10 cellular contexts compared by ENCODE assay signal in the genomic region with DNA sequence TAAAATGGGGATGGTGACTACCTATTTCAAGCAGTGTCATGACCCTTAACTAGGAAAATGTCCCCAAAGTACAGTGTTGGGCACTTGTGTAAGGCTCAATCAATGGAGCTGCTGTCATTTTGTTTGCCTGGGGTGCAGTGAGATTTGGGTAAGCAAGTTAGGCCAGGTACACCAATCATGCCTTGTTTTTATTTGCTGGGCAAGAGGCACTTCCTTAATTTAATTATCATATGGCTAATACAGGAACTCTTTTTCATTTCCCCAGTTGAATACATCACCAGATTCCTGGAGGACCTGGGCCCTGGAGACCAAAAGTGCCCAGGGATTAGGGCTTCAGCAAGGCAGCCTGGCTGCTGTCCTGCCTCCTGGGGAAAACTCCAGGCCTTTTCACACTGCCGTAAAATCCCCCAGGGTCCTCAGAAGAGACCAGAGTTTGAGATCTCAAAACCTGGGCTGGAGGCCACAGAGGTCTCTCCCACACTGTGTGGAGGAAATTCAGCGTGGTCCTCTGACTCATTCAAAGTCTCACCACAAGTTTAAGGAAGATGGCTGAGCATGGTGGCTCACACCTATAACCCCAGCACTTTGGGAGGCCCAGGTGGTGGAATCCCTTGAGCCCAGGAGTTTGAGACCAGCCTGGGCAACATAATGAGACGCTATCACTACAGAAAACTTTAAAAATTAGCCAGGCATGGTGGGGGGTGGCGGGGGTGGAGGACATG. TPM values are rescaled to one million over a fixed set of nuclear protein-coding genes. Genes with fewer than 3 reads are reported as not detected.
DNase-seq lines count a peak whose midpoint lies in the region; ATAC-seq and TF ChIP-seq lines count a peak whose summit lies in the region.
"Had no signal": no experiment of that assay in that cellular context is flagged by ENCODE, and none has a peak within 500 bp of the region (broad histone marks: within the 10 kb centered on the region; RNA-seq: fewer than 3 reads in every experiment).

No MANE protein-coding gene starts in this region.

- DNase-seq in activated CD8-positive, alpha-beta memory T cell treated with anti-CD3 and anti-CD28 coated beads, Interleukin-2, amount 50 U/mL, for 4 hours = peak; percentile 42
- no peak for DNase-seq in spleen
- no peak for DNase-seq in NCI-H510A (lab: John Stamatoyannopoulos, UW)
- no peak for DNase-seq in sciatic nerve (ENCODE audit: low spot score)
- DNase-seq in body of pancreas = no peak
- DNase-seq: GDM1, PC-9 had no signal

- intact Hi-C loops in spleen (cut with DNase I; ENCODE audit: low total_unique reads) = no loop called here
- intact Hi-C loops in sciatic nerve (cut with DNase I) = no loop called here
- intact Hi-C loops in body of pancreas (cut with DNase I) = no loop called here

- ATAC-seq in GM18498 (IDR thresholded peaks at IDR 0.05; ENCODE audit: unreplicated experiment) (peak; percentile 48), HG03342 (IDR thresholded peaks at IDR 0.05; ENCODE audit: unreplicated experiment) (peak; percentile 53), GM19035 (IDR thresholded peaks at IDR 0.05; ENCODE audit: unreplicated experiment) (no peak), sciatic nerve (no peak), body of pancreas (no peak)

- TF ChIP-seq CTCF in spleen (IDR thresholded peaks at IDR 0.05 in 8 of 11, conservative IDR thresholded peaks at IDR 0.05 in 3 of 11) (no peak), body of pancreas (IDR thresholded peaks at IDR 0.05) (no peak)

- H3K9me3 ChIP-seq in spleen = no peaks in the 10 kb centered on the region
- no peaks in the 10 kb centered on the region for H3K9me3 ChIP-seq in body of pancreas

- 50 to 56% (median 54%) methylated on average over 3 to 4 of the region's 4 CpGs for WGBS in spleen, 5 donors
- WGBS in body of pancreas, 2 donors = 50 to 58% methylated on average over 4 of the region's 4 CpGs

- H3K27ac ChIP-seq in spleen (peak overlapping the region; percentile 9 to 81 (median 60)), body of pancreas (no peak overlapping the region)
- H3K27ac ChIP-seq: PC-9 had no signal

- H3K36me3 ChIP-seq in spleen = no peaks in the 10 kb centered on the region
- no peaks in the 10 kb centered on the region for H3K36me3 ChIP-seq in body of pancreas (replicated peaks in 1 of 2; ENCODE audit: insufficient read depth in 1 of 2, low read depth in 2 of 2)

- no peak overlapping the region for H3K4me3 ChIP-seq in spleen
- no peak overlapping the region for H3K4me3 ChIP-seq in body of pancreas
- H3K4me3 ChIP-seq: PC-9 had no signal

- H3K27me3 ChIP-seq in spleen (replicated peaks in 1 of 7) = no peaks in the 10 kb centered on the region
- H3K27me3 ChIP-seq in body of pancreas = no peaks in the 10 kb centered on the region

- H3K4me1 ChIP-seq in spleen = peaks cover 28 to 83% (median 46%) of the 10 kb centered on the region in 6 donors
- no peaks in the 10 kb centered on the region for H3K4me1 ChIP-seq in body of pancreas

- TF ChIP-seq POLR2A in spleen (IDR thresholded peaks at IDR 0.05) (no peak), body of pancreas (IDR thresholded peaks at IDR 0.05) (no peak)

RNA-seq across cellular contexts. Expression of a gene that starts 28.4 kb away (rescaled TPM):
- total RNA-seq in spleen (100 to 1,000 TPM in 5 of 7 donors, 10 to 100 TPM in 2; 76.4 to 121 (median 105) TPM), sciatic nerve (80.9 TPM), body of pancreas (10 to 100 TPM; 42.3 to 61.6 TPM)
- 10 to 100 TPM in 1 of 3 donors, 1 to 10 TPM in 2; 9.2 to 12.7 (median 9.3) TPM for polyA plus RNA-seq in spleen

Comparison
In these comparisons a context has a peak if more than half of its experiments do, and no peak if none do; other contexts are left out.
1. ATAC-seq: peak in GM18498 (single experiment) and HG03342 (single experiment); none in GM19035 (single experiment), sciatic nerve (single experiment) and body of pancreas (single experiment).
2. H3K27ac ChIP-seq: peak in spleen (8 of 8); none in body of pancreas (0 of 4).